1 cellular context compared by ENCODE assay signal in genomic region chr15:61459785-61460707, GRCh38.
TF ChIP-seq lines count a peak whose summit lies in the region.

No MANE protein-coding gene starts in this region.

TF ChIP-seq in SK-N-SH, 30 proteins besides CTCF, POLR2A, EP300 and RAD21 (continued from another document):
- TF ChIP-seq ZBTB33 (IDR thresholded peaks at IDR 0.05; ENCODE audit: borderline replicate concordance, low read depth), result peak; percentile 70; the same call in 1 of the 2 replicates
- TF ChIP-seq TEAD4 (IDR thresholded peaks at IDR 0.05; ENCODE audit: borderline replicate concordance, insufficient read depth), result peak; percentile 91
- TF ChIP-seq NRF1 (IDR thresholded peaks at IDR 0.05; ENCODE audit: low read depth, low read length), result no peak
- peak; percentile 75 for TF ChIP-seq GATA2 (CRISPR knock-in tag; IDR thresholded peaks at IDR 0.05)
- peak; percentile 52 for TF ChIP-seq CHD2 (IDR thresholded peaks at IDR 0.05; ENCODE audit: low read length, partially characterized antibody)
- no peak; the same call in 1 of the 2 replicates for TF ChIP-seq TAF1 (IDR thresholded peaks at IDR 0.05; ENCODE audit: borderline replicate concordance, low read depth, low read length)
- TF ChIP-seq TCF12 (IDR thresholded peaks at IDR 0.05), result peak; percentile 95
- TF ChIP-seq JUND (IDR thresholded peaks at IDR 0.05), result peak; percentile 94
- peak; percentile 44; the same call in 1 of the 2 replicates for TF ChIP-seq REST (IDR thresholded peaks at IDR 0.05; ENCODE audit: low read depth, low read length)
- peak; percentile 59 for TF ChIP-seq RCOR1 (IDR thresholded peaks at IDR 0.05; ENCODE audit: low read length)
- TF ChIP-seq ELF1 (IDR thresholded peaks at IDR 0.05), result 0 out of 2 replicates have a peak, but pooled peaks have one; percentile 50
- TF ChIP-seq USF2 (IDR thresholded peaks at IDR 0.05; ENCODE audit: borderline replicate concordance, low read depth, low read length), result no peak
- TF ChIP-seq MXI1 (IDR thresholded peaks at IDR 0.05; ENCODE audit: low read depth, low read length), result no peak
- TF ChIP-seq EZH2phosphoT487 (IDR thresholded peaks at IDR 0.05; ENCODE audit: borderline replicate concordance, low read depth), result no peak
- TF ChIP-seq IRF3 (IDR thresholded peaks at IDR 0.05; ENCODE audit: low read depth, low read length), result no peak
- TF ChIP-seq NFIC (IDR thresholded peaks at IDR 0.05; ENCODE audit: borderline replicate concordance), result peak; percentile 97
- TF ChIP-seq POLR2AphosphoS5 (IDR thresholded peaks at IDR 0.05; ENCODE audit: low read depth, low read length), result peak; percentile 75; the same call in 1 of the 2 replicates
- TF ChIP-seq MAX (IDR thresholded peaks at IDR 0.05; ENCODE audit: low read depth), result peak; percentile 47; the same call in 1 of the 2 replicates
- TF ChIP-seq GABPA (IDR thresholded peaks at IDR 0.05; ENCODE audit: low read depth), result no peak
- TF ChIP-seq PBX3 (IDR thresholded peaks at IDR 0.05), result peak; percentile 95
- TF ChIP-seq SIN3A (IDR thresholded peaks at IDR 0.05; ENCODE audit: borderline replicate concordance, low read depth, low read length), result peak; percentile 81; the same call in 1 of the 2 replicates
